17 cellular contexts compared by ENCODE assay signal in genomic region chr11:130094614-130095013, GRCh38. TPM values are rescaled to one million over a fixed set of nuclear protein-coding genes. Genes with fewer than 3 reads are reported as not detected.
A peak's percentile ranks its signal among the peaks of the same experiment; 100 is the strongest.
DNase-seq lines count a peak whose midpoint lies in the region; ATAC-seq and TF ChIP-seq lines count a peak whose summit lies in the region.
"Had no signal": no experiment of that assay in that cellular context is flagged by ENCODE, and none has a peak within 500 bp of the region (broad histone marks: within the 10 kb centered on the region; RNA-seq: fewer than 3 reads in every experiment).

No MANE protein-coding gene starts in this region.

- no peaks in the 10 kb centered on the region for H3K27me3 Mint-ChIP-seq in MCF 10A (ENCODE audit: insufficient read depth, unreplicated experiment)
- H3K27me3 Mint-ChIP-seq in stimulated activated naive B cell treated with anti-CD40 and anti-IgM and Interleukin-4, amounts not matched to agents 10 μg/mL and 1 μg/mL and 100 μg/mL, for 72 hours: no peaks in the 10 kb centered on the region

- H3K27ac ChIP-seq in breast epithelium: no peak overlapping the region
- H3K27ac ChIP-seq: adrenal gland, gastroesophageal sphincter, parathyroid adenoma had no signal

- TF ChIP-seq CTCF in MCF 10A (IDR thresholded peaks at IDR 0.05; ENCODE audit: unreplicated experiment) (no peak), breast epithelium (IDR thresholded peaks at IDR 0.05) (no peak)

- no peaks in the 10 kb centered on the region for H3K36me3 ChIP-seq in breast epithelium
- H3K36me3 ChIP-seq: adrenal gland, gastroesophageal sphincter had no signal

- H3K9me3 Mint-ChIP-seq in MCF 10A (ENCODE audit: unreplicated experiment): no peaks in the 10 kb centered on the region
- H3K9me3 Mint-ChIP-seq in stimulated activated naive B cell treated with anti-CD40 and anti-IgM and Interleukin-4, amounts not matched to agents 10 μg/mL and 1 μg/mL and 100 μg/mL, for 72 hours: no peaks in the 10 kb centered on the region

- POLR2A ChIA-PET in MCF 10A (lab: Yijun Ruan, JAX): interaction anchor here (1.1 to 1.7 kb wide), 3 partner anchors 8 to 24 kb away, joined by 3 to 5 read pairs (median 5); no protein-coding TSS in a partner anchor

- no peaks in the 10 kb centered on the region for H3K36me3 Mint-ChIP-seq in MCF 10A (ENCODE audit: insufficient read depth, unreplicated experiment)
- peaks cover 4% of the 10 kb centered on the region in 2 donors for H3K36me3 Mint-ChIP-seq in stimulated activated naive B cell treated with anti-CD40 and anti-IgM and Interleukin-4, amounts not matched to agents 10 μg/mL and 1 μg/mL and 100 μg/mL, for 72 hours

- CTCF ChIA-PET in MCF 10A (lab: Yijun Ruan, JAX): interaction anchor here (1.3 kb wide), 1 partner anchor 10 kb away, joined by 4 read pairs; no protein-coding TSS in a partner anchor

- peak; percentile 38 to 70 for ATAC-seq in left cardiac atrium
- ATAC-seq in stimulated activated naive B cell treated with anti-CD40 and anti-IgM and Interleukin-4, amounts not matched to agents 10 μg/mL and 1 μg/mL and 100 μg/mL, for 72 hours (replicated peaks): peak in 1 of 2 donors; percentile 27
- ATAC-seq: gastroesophageal sphincter had no signal

- TF ChIP-seq POLR2A in breast epithelium (IDR thresholded peaks at IDR 0.05): no peak

- DNase-seq in MCF 10A (ENCODE audit: unreplicated experiment): peak; percentile 24
- no peak for DNase-seq in breast epithelium (ENCODE audit: low spot score in 2 of 2)
- DNase-seq in SKM-1 (lab: John Stamatoyannopoulos, UW; ENCODE audit: unreplicated experiment): peak; percentile 85
- DNase-seq in left cardiac atrium: no peak
- DNase-seq in stimulated activated naive B cell treated with anti-CD40 and anti-IgM and Interleukin-4, amounts not matched to agents 10 μg/mL and 1 μg/mL and 100 μg/mL, for 72 hours: no peak
- no peak for DNase-seq in NCI-H187 treated with DMSO at 0.1 percent for 48 hours (lab: John Stamatoyannopoulos, UW)
- no peak for DNase-seq in activated gamma-delta T cell treated with Interleukin-2 at 50 U/mL for 16 hours
- no peak for DNase-seq in NCI-H2227 treated with DMSO at 0.1 percent for 48 hours (lab: John Stamatoyannopoulos, UW)
- DNase-seq: activated CD4-positive, alpha-beta T cell treated with anti-CD3 and anti-CD28 coated beads, Interleukin-2, amount 50 U/mL, for 48 hours; adrenal gland; cerebellar nuclear complex; EL; NCI-H2029; NCI-H69; T-helper 9 cell had no signal

- no peaks in the 10 kb centered on the region for H3K9me3 ChIP-seq in breast epithelium
- H3K9me3 ChIP-seq: adrenal gland, gastroesophageal sphincter had no signal

- BruUV-seq in MCF 10A (replicated peaks; lab: Mats Ljungman, UMichigan): no TSS peak

- peaks cover 0 to under 1% of the 10 kb centered on the region in 2 donors for H3K4me1 ChIP-seq in breast epithelium
- H3K4me1 ChIP-seq: parathyroid adenoma had no signal

- no peak overlapping the region for H3K4me3 Mint-ChIP-seq in MCF 10A (ENCODE audit: unreplicated experiment)
- H3K4me3 Mint-ChIP-seq in stimulated activated naive B cell treated with anti-CD40 and anti-IgM and Interleukin-4, amounts not matched to agents 10 μg/mL and 1 μg/mL and 100 μg/mL, for 72 hours: peak overlapping the region; percentile 5 to 59

- no peaks in the 10 kb centered on the region for H3K27me3 ChIP-seq in breast epithelium
- H3K27me3 ChIP-seq: adrenal gland, gastroesophageal sphincter had no signal

- intact Hi-C loops in MCF 10A (cut with micrococcal nuclease): no loop called here
- intact Hi-C loops in breast epithelium (cut with DNase I; ENCODE audit: low total_unique reads): no loop called here
- intact Hi-C loops in left cardiac atrium (cut with DNase I): no loop called here

- peak overlapping the region; percentile 32 for H3K27ac Mint-ChIP-seq in MCF 10A (ENCODE audit: low read depth, unreplicated experiment)
- H3K27ac Mint-ChIP-seq in stimulated activated naive B cell treated with anti-CD40 and anti-IgM and Interleukin-4, amounts not matched to agents 10 μg/mL and 1 μg/mL and 100 μg/mL, for 72 hours: peak overlapping the region; percentile 7

- H3K4me3 ChIP-seq in breast epithelium: no peak overlapping the region
- H3K4me3 ChIP-seq: adrenal gland, gastroesophageal sphincter had no signal

- H3K4me1 Mint-ChIP-seq in MCF 10A (ENCODE audit: insufficient read depth, unreplicated experiment): peaks cover 34% of the 10 kb centered on the region
- H3K4me1 Mint-ChIP-seq in stimulated activated naive B cell treated with anti-CD40 and anti-IgM and Interleukin-4, amounts not matched to agents 10 μg/mL and 1 μg/mL and 100 μg/mL, for 72 hours: peaks cover 34 to 46% of the 10 kb centered on the region in 2 donors

RNA-seq across cellular contexts. Expression of gene APLP2, which starts 24.9 kb away (rescaled TPM):
- 317 and 368 TPM in 2 replicates for total RNA-seq in MCF 10A (2022)
- total RNA-seq in breast epithelium: 100 to 1,000 TPM; 305 to 560 (median 418) TPM
- total RNA-seq in left cardiac atrium: 100 to 1,000 TPM; 298 to 322 TPM

Comparison
In these comparisons a context has a peak if more than half of its experiments do, and no peak if none do; other contexts are left out.
1. DNase-seq: peak in MCF 10A (single experiment) and SKM-1 (single experiment); none in breast epithelium (0 of 2), left cardiac atrium (single experiment), stimulated activated naive B cell treated with anti-CD40 and anti-IgM and Interleukin-4, amounts not matched to agents 10 μg/mL and 1 μg/mL and 100 μg/mL, for 72 hours (single experiment), NCI-H187 treated with DMSO at 0.1 percent for 48 hours (single experiment), activated gamma-delta T cell treated with Interleukin-2 at 50 U/mL for 16 hours (single experiment) and NCI-H2227 treated with DMSO at 0.1 percent for 48 hours (single experiment).